8 cellular contexts compared by ENCODE assay signal in genomic region chrX:152830312-152831305, GRCh38. TPM values are rescaled to one million over a fixed set of nuclear protein-coding genes. Genes with fewer than 3 reads are reported as not detected.
DNase-seq lines count a peak whose midpoint lies in the region; ATAC-seq lines count a peak whose summit lies in the region.

TSS of gene CETN2 (minus strand) at chrX:152830757. CDS start at chrX:152830710, 47 bp downstream.
TSS of gene NSDHL (plus strand) at chrX:152831063. CDS start at chrX:152846325, 15,262 bp downstream.

- H3K23ac ChIP-seq in mesenchymal stem cell (ENCODE audit: low read length in 2 of 2) = no peak within 1 kb of the TSS

- H3K9ac ChIP-seq in endocrine pancreas (ENCODE audit: control insufficient read depth, insufficient read depth, low read length) (peak within 1 kb of the TSS; percentile 81), mesenchymal stem cell (ENCODE audit: low read length) (peak within 1 kb of the TSS; percentile 97)

- DNase-seq in COLO668 (lab: John Stamatoyannopoulos, UW; ENCODE audit: unreplicated experiment) (peak; percentile 99), HT1080 (ENCODE audit: low read depth) (peak; percentile 95), NOMO-1 treated with DMSO at 0.1 percent for 48 hours (lab: John Stamatoyannopoulos, UW; ENCODE audit: unreplicated experiment) (peak; percentile 87), mesenchymal stem cell (peak; percentile 96)
- peak; percentile 59 to 86 (median 67) for DNase-seq in activated CD8-positive, alpha-beta memory T cell treated with anti-CD3 and anti-CD28 coated beads for 48 hours (ENCODE audit: low read depth in 2 of 3, low spot score in 2 of 3)
- DNase-seq in stimulated activated CD8-positive, alpha-beta memory T cell treated with anti-CD3 and anti-CD28 coated beads, Interleukin-12 subunit alpha, Interleukin-12 subunit beta, amount 100 ng/mL, for 4 hours (ENCODE audit: low read depth) = peak; percentile 86

- peak; percentile 97 for ATAC-seq in GM21360 (IDR thresholded peaks at IDR 0.05; ENCODE audit: unreplicated experiment)

- peak within 1 kb of the TSS; percentile 37 for H4K8ac ChIP-seq in mesenchymal stem cell (ENCODE audit: low read length)

- peak within 1 kb of the TSS; percentile 75 for H4K91ac ChIP-seq in mesenchymal stem cell (ENCODE audit: low read length)

- no peaks in the 10 kb centered on the region for H3K27me3 ChIP-seq in endocrine pancreas (ENCODE audit: control insufficient read depth, insufficient read depth, low read length)
- peaks cover 0 to 27% of the 10 kb centered on the region in 2 experiments for H3K27me3 ChIP-seq in mesenchymal stem cell (ENCODE audit: control insufficient read depth in 1 of 2, insufficient read depth in 1 of 2, low read length in 2 of 2)

- no peak within 1 kb of the TSS for H2BK12ac ChIP-seq in mesenchymal stem cell (ENCODE audit: low read length in 2 of 2)

- H2AK5ac ChIP-seq in mesenchymal stem cell (ENCODE audit: low read length, severe bottlenecking) = no peak within 1 kb of the TSS

- H2BK120ac ChIP-seq in mesenchymal stem cell (ENCODE audit: low read depth, low read length) = no peak within 1 kb of the TSS

- no peak within 1 kb of the TSS for H3K27ac ChIP-seq in mesenchymal stem cell (ENCODE audit: low read length, poor library complexity, severe bottlenecking)

- H3K4me3 ChIP-seq in endocrine pancreas (ENCODE audit: control insufficient read depth, insufficient read depth, low read length) = peak within 1 kb of the TSS; percentile 69
- H3K4me3 ChIP-seq in mesenchymal stem cell (ENCODE audit: insufficient read depth in 1 of 2, low read depth in 1 of 2, low read length in 2 of 2) = peak within 1 kb of the TSS; percentile 79 to 87

- H3K4me1 ChIP-seq in endocrine pancreas (ENCODE audit: control insufficient read depth, insufficient read depth, low read length) = no peaks in the 10 kb centered on the region
- H3K4me1 ChIP-seq in mesenchymal stem cell (ENCODE audit: control insufficient read depth, insufficient read depth, low read depth, low read length) = peaks cover 8% of the 10 kb centered on the region

- peak within 1 kb of the TSS; percentile 81 for H2AFZ ChIP-seq in mesenchymal stem cell (ENCODE audit: low read depth, low read length)

- H3K36me3 ChIP-seq in endocrine pancreas (ENCODE audit: control insufficient read depth, insufficient read depth, low read length) (no peaks in the 10 kb centered on the region), mesenchymal stem cell (ENCODE audit: control insufficient read depth in 1 of 2, insufficient read depth in 2 of 2, low read depth in 1 of 2, low read length in 2 of 2) (peaks cover 20 to 38% of the 10 kb centered on the region in 2 experiments)

- peaks cover 6% of the 10 kb centered on the region for H3K79me1 ChIP-seq in mesenchymal stem cell (replicated peaks; ENCODE audit: low read length, poor library complexity, severe bottlenecking)

- peak within 1 kb of the TSS in 1 of 2 experiments; percentile 65 for H3K14ac ChIP-seq in mesenchymal stem cell (ENCODE audit: low read length in 2 of 2)

- no peak within 1 kb of the TSS for H2BK15ac ChIP-seq in mesenchymal stem cell (ENCODE audit: low read depth, poor library complexity, severe bottlenecking)

- no peaks in the 10 kb centered on the region for H3K9me3 ChIP-seq in endocrine pancreas (ENCODE audit: control insufficient read depth, low read length)
- H3K9me3 ChIP-seq in mesenchymal stem cell (ENCODE audit: control insufficient read depth, low read length) = peaks cover 2% of the 10 kb centered on the region

- H3K4ac ChIP-seq in mesenchymal stem cell (ENCODE audit: low read depth in 1 of 2, low read length in 2 of 2) = peak within 1 kb of the TSS in 1 of 2 experiments; percentile 69

- peak within 1 kb of the TSS; percentile 43 to 82 for H3K18ac ChIP-seq in mesenchymal stem cell (ENCODE audit: low read depth in 1 of 2, low read length in 2 of 2)

- under 1% methylated on average over 48 of the region's 71 CpGs for WGBS in mesenchymal stem cell

- H2BK5ac ChIP-seq in mesenchymal stem cell (ENCODE audit: low read depth, low read length, poor library complexity, severe bottlenecking) = no peak within 1 kb of the TSS

- peak within 1 kb of the TSS; percentile 74 for H3K4me2 ChIP-seq in mesenchymal stem cell (ENCODE audit: low read length, poor library complexity, severe bottlenecking)

RNA-seq across cellular contexts. Expression of gene CETN2, which starts in this region (rescaled TPM):
- 19.4 and 21.0 TPM in 2 replicates for total RNA-seq in HT1080 (2014; rRNA removed; shearing (Covaris generic))
- 30.0 and 33.2 TPM in 2 replicates for polyA plus RNA-seq in HT1080 (2015; cell fraction: cytosol; rRNA removed)
- polyA plus RNA-seq in HT1080 (2015; cell fraction: nucleus; rRNA removed) = 21.2 and 21.6 TPM in 2 replicates
- 87.9 TPM for polyA plus RNA-seq in mesenchymal stem cell (2013, experiment 1 of 2)
- 90.5 TPM for polyA plus RNA-seq in mesenchymal stem cell (2013, experiment 2 of 2)

RNA-seq across cellular contexts. Expression of gene NSDHL, which starts in this region (rescaled TPM):
- total RNA-seq in HT1080 (2014; rRNA removed; shearing (Covaris generic)) = 36.7 and 43.2 TPM in 2 replicates
- 20.4 and 20.6 TPM in 2 replicates for polyA plus RNA-seq in HT1080 (2015; cell fraction: cytosol; rRNA removed)
- 28.6 and 29.6 TPM in 2 replicates for polyA plus RNA-seq in HT1080 (2015; cell fraction: nucleus; rRNA removed)
- polyA plus RNA-seq in mesenchymal stem cell (2013, experiment 1 of 2) = 52.5 TPM
- 52.2 TPM for polyA plus RNA-seq in mesenchymal stem cell (2013, experiment 2 of 2)
